8 cellular contexts compared by ENCODE assay signal in genomic region chr21:42234464-42235241, GRCh38. TPM values are rescaled to one million over a fixed set of nuclear protein-coding genes. Genes with fewer than 3 reads are reported as not detected.
DNase-seq lines count a peak whose midpoint lies in the region; ATAC-seq, FAIRE-seq and TF ChIP-seq lines count a peak whose summit lies in the region.

No MANE protein-coding gene starts in this region.

- 4% methylated on average over 73 of the region's 73 CpGs for WGBS in HUES64
- WGBS in thymus: 7% methylated on average over 73 of the region's 73 CpGs

- peaks cover 1% of the 10 kb centered on the region for H3K9me3 Mint-ChIP-seq in glutamatergic neuron (ENCODE audit: unreplicated experiment)

- H3K4me1 ChIP-seq in HUES64 (ENCODE audit: insufficient read depth, low read length) (0 out of 2 replicates have a peak, but pooled peaks cover 5% of the 10 kb centered on the region), SJSA1 (replicated peaks) (peaks cover 26% of the 10 kb centered on the region), thymus (ENCODE audit: control insufficient read depth, insufficient read depth, low read length) (peaks cover 96% of the 10 kb centered on the region)

- H3K4me3 ChIP-seq in HUES64 (ENCODE audit: low read length): peak overlapping the region; percentile 52
- peak overlapping the region; percentile 37 for H3K4me3 ChIP-seq in SJSA1
- H3K4me3 ChIP-seq in thymus (ENCODE audit: low read length): peak overlapping the region; percentile 49

- no peak for TF ChIP-seq CTCF in glutamatergic neuron (IDR thresholded peaks at IDR 0.05; ENCODE audit: partially characterized antibody, unreplicated experiment)

- peak; percentile 61 for TF ChIP-seq POLR2A in GM18505 (IDR thresholded peaks at IDR 0.05; ENCODE audit: borderline replicate concordance, extremely low read depth, insufficient read depth, insufficient read length)

- no peak for FAIRE-seq in RCC 7860 (lab: Jason Lieb, UNC)

- DNase-seq in SJSA1 (ENCODE audit: low read depth in 1 of 2, low spot score in 2 of 2) (peak; percentile 41 to 61), glutamatergic neuron (peak; percentile 90), occipital lobe (lab: John Stamatoyannopoulos, UW) (peak; percentile 52), RCC 7860 (ENCODE audit: low spot score) (no peak)
- DNase-seq in activated naive CD4-positive, alpha-beta T cell (lab: John Stamatoyannopoulos, UW): peak; percentile 36 to 83 (median 54)

- peak; percentile 34 for ATAC-seq in GM18505 (IDR thresholded peaks at IDR 0.05; ENCODE audit: unreplicated experiment)

- H3K9ac ChIP-seq in HUES64 (ENCODE audit: low read depth, low read length): peak overlapping the region; percentile 49

- H3K9me3 ChIP-seq in HUES64 (ENCODE audit: insufficient read depth, low read depth, low read length) (no peaks in the 10 kb centered on the region), SJSA1 (replicated peaks) (no peaks in the 10 kb centered on the region), thymus (ENCODE audit: control insufficient read depth) (no peaks in the 10 kb centered on the region)

- no peaks in the 10 kb centered on the region for H3K36me3 ChIP-seq in HUES64 (ENCODE audit: insufficient read depth, low read length)
- no peaks in the 10 kb centered on the region for H3K36me3 ChIP-seq in SJSA1
- no peaks in the 10 kb centered on the region for H3K36me3 ChIP-seq in thymus (ENCODE audit: control insufficient read depth, insufficient read depth)

- H3K4me1 Mint-ChIP-seq in glutamatergic neuron (ENCODE audit: low read depth, unreplicated experiment): peaks cover 39% of the 10 kb centered on the region

- H3K27me3 ChIP-seq in HUES64 (ENCODE audit: insufficient read depth, low read length) (peaks cover 62% of the 10 kb centered on the region), SJSA1 (replicated peaks) (no peaks in the 10 kb centered on the region), thymus (ENCODE audit: control insufficient read depth, insufficient read depth) (no peaks in the 10 kb centered on the region)

- no peak overlapping the region for H3K27ac ChIP-seq in HUES64 (ENCODE audit: low read depth, low read length)
- H3K27ac ChIP-seq in SJSA1: peak overlapping the region; percentile 21
- H3K27ac ChIP-seq in thymus (ENCODE audit: low read depth): peak overlapping the region; percentile 96

- H3K4me3 Mint-ChIP-seq in glutamatergic neuron (ENCODE audit: unreplicated experiment): peak overlapping the region; percentile 89

- peaks cover 4% of the 10 kb centered on the region for H3K36me3 Mint-ChIP-seq in glutamatergic neuron (ENCODE audit: unreplicated experiment)

- H3K27ac Mint-ChIP-seq in glutamatergic neuron (ENCODE audit: unreplicated experiment): peak overlapping the region; percentile 87

- peaks cover 5% of the 10 kb centered on the region for H3K27me3 Mint-ChIP-seq in glutamatergic neuron (ENCODE audit: unreplicated experiment)

RNA-seq across cellular contexts. Expression of gene ABCG1, which starts 15.7 kb away (rescaled TPM):
- 1.7 TPM for polyA plus RNA-seq in HUES64 (2013, experiment 1 of 2)
- 2.2 TPM for polyA plus RNA-seq in HUES64 (2013, experiment 2 of 2)
- total RNA-seq in SJSA1 (2014; rRNA removed; shearing (Covaris generic)): 4.5 and 11.5 TPM in 2 replicates
- total RNA-seq in glutamatergic neuron (ENCODE audit: unreplicated experiment) (31.9 TPM), occipital lobe (16.1 TPM)
- 28.8 TPM for polyA plus RNA-seq in thymus
